Comparison of ENCODE assay signal across 8 cellular contexts in the genomic region with DNA sequence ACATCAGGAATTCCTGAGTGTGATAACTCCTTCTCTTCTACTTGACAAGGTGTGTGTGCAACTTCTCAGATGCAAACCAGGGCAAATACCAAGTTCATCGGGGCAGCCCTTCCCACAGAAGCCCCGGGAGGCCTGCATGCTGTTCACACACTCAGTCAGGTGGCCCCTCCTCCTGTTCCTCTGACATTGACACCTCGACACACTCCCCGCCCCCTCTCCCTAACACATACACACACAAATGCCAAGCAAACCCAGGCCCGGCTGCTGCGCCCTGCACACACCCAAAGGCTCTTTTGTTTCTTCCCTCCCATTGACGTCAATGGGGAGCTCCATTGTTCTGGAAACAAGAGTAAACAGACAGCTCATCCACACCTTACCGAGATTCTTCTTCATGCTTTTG. TPM values are rescaled to one million over a fixed set of nuclear protein-coding genes. Genes with fewer than 3 reads are reported as not detected.
DNase-seq lines count a peak whose midpoint lies in the region; ATAC-seq, FAIRE-seq and TF ChIP-seq lines count a peak whose summit lies in the region.

No MANE protein-coding gene starts in this region.

- TF ChIP-seq CTCF in HepG2 (CRISPR knock-in tag; IDR thresholded peaks at IDR 0.05), result no peak; the same call in 1 of the 2 replicates

- peaks cover 4% of the 10 kb centered on the region; the same call in 1 of the 2 replicates for H4K20me1 ChIP-seq in HepG2 (ENCODE audit: insufficient read depth, low read length)

- 3% methylated on average over 8 of the region's 8 CpGs for WGBS in HepG2 (ENCODE audit: low lambda C conversion rate)

- H3K4me3 ChIP-seq in HepG2 (replicated peaks in 1 of 3; ENCODE audit: insufficient read depth in 1 of 3, low read depth in 2 of 3, low read length in 3 of 3), result peak overlapping the region in 2 of 3 experiments; percentile 65 to 99; a peak in 3 of 6 replicates

- H3K27me3 ChIP-seq in HepG2 (ENCODE audit: control insufficient read depth in 1 of 2, insufficient read depth in 2 of 2, low read length in 2 of 2), result no peaks in the 10 kb centered on the region; a peak in 1 of 5 replicates

- in situ Hi-C loops in HepG2 (cut with HindIII; ENCODE audit: extremely low pct_ligation_motif_present, low pct_unique_long_range_greater_than_20kb), result no loop called here

- intact Hi-C loops in HepG2 (cut with micrococcal nuclease; ENCODE audit: unreplicated experiment), result no loop called here

- no peaks in the 10 kb centered on the region for H3K36me3 Mint-ChIP-seq in activated naive CD8-positive, alpha-beta T cell treated with anti-CD3 and anti-CD28 coated beads, Interleukin-2, amount 50 U/mL, for 24 hours (ENCODE audit: low read depth)

- H3K27me3 Mint-ChIP-seq in activated naive CD8-positive, alpha-beta T cell treated with anti-CD3 and anti-CD28 coated beads, Interleukin-2, amount 50 U/mL, for 24 hours, result peaks cover 1% of the 10 kb centered on the region

- no peak for ATAC-seq in activated naive CD8-positive, alpha-beta T cell treated with anti-CD3 and anti-CD28 coated beads, Interleukin-2, amount 50 U/mL, for 24 hours
- peak; percentile 2; the same call in 1 of the 3 replicates for ATAC-seq in HepG2
- ATAC-seq in GM18511 (IDR thresholded peaks at IDR 0.05; ENCODE audit: unreplicated experiment), result no peak

- H3K27ac Mint-ChIP-seq in activated naive CD8-positive, alpha-beta T cell treated with anti-CD3 and anti-CD28 coated beads, Interleukin-2, amount 50 U/mL, for 24 hours, result peak overlapping the region; percentile 97

- TF ChIP-seq RAD21 in HepG2 (CRISPR knock-in tag; IDR thresholded peaks at IDR 0.05), result no peak

- H3K27ac ChIP-seq in HepG2 (ENCODE audit: extremely low read length, insufficient read depth, low read length) (peak overlapping the region; percentile 99), temporal lobe (ENCODE audit: low read depth, low read length) (peak overlapping the region; percentile 89)

- TF ChIP-seq EP300 in HepG2 (IDR thresholded peaks at IDR 0.05; ENCODE audit: low read depth in 2 of 2, low read length in 2 of 2) (no peak), HepG2 (CRISPR knock-in tag; IDR thresholded peaks at IDR 0.05; ENCODE audit: borderline replicate concordance) (no peak)

- H2AFZ ChIP-seq in HepG2 (ENCODE audit: low read length), result no peak overlapping the region

- H3K4me1 ChIP-seq in ES-I3 (ENCODE audit: insufficient read depth, low read length) (peaks cover 34% of the 10 kb centered on the region), HepG2 (ENCODE audit: insufficient read depth, low read length) (peaks cover 63% of the 10 kb centered on the region)

- POLR2A ChIA-PET in HepG2 (lab: Yijun Ruan, JAX) (interaction anchor here (1.0 to 7.3 kb wide), 5 partner anchors 10 to 51 kb away, joined by 4 to 44 read pairs (median 13); partner anchors contain the start of genes HES6 and TRAF3IP1), HEK293T (lab: Yijun Ruan, JAX) (no interaction called here)

- peaks cover 31% of the 10 kb centered on the region for H3K4me1 Mint-ChIP-seq in activated naive CD8-positive, alpha-beta T cell treated with anti-CD3 and anti-CD28 coated beads, Interleukin-2, amount 50 U/mL, for 24 hours

- no peak for TF ChIP-seq POLR2A in HepG2 (IDR thresholded peaks at IDR 0.05; ENCODE audit: insufficient read depth in 1 of 2, low read depth in 2 of 2, low read length in 2 of 2)

- H3K9me3 ChIP-seq in ES-I3 (ENCODE audit: control insufficient read depth, insufficient read depth, low read length), result no peaks in the 10 kb centered on the region
- no peaks in the 10 kb centered on the region for H3K9me3 ChIP-seq in HepG2 (ENCODE audit: low read length)

- H3K9me3 Mint-ChIP-seq in activated naive CD8-positive, alpha-beta T cell treated with anti-CD3 and anti-CD28 coated beads, Interleukin-2, amount 50 U/mL, for 24 hours, result no peaks in the 10 kb centered on the region

- H3K9ac ChIP-seq in ES-I3 (ENCODE audit: low read depth, low read length) (peak overlapping the region; percentile 57; the same call in 1 of the 2 replicates), HepG2 (ENCODE audit: insufficient read depth, low read depth, low read length) (peak overlapping the region; percentile 99)

- peak overlapping the region; percentile 95 for H3K4me2 ChIP-seq in HepG2 (ENCODE audit: low read depth, low read length)

- H3K36me3 ChIP-seq in ES-I3 (ENCODE audit: insufficient read depth, low read length) (no peaks in the 10 kb centered on the region), HepG2 (replicated peaks in 1 of 2; ENCODE audit: control insufficient read depth in 1 of 2, insufficient read depth in 2 of 2, low read length in 2 of 2) (no peaks in the 10 kb centered on the region)

- peak overlapping the region; percentile 90 for H3K4me3 Mint-ChIP-seq in activated naive CD8-positive, alpha-beta T cell treated with anti-CD3 and anti-CD28 coated beads, Interleukin-2, amount 50 U/mL, for 24 hours

- peak; percentile 37 for DNase-seq in NCI-H2227 treated with DMSO at 0.1 percent for 48 hours (lab: John Stamatoyannopoulos, UW)
- peak; percentile 45 for DNase-seq in activated naive CD8-positive, alpha-beta T cell treated with anti-CD3 and anti-CD28 coated beads, Interleukin-2, amount 50 U/mL, for 24 hours
- DNase-seq in HepG2 (ENCODE audit: low spot score), result peak; percentile 83
- DNase-seq in HEK293T (ENCODE audit: extremely low spot score), result no peak
- DNase-seq in DMS114 treated with DMSO at 0.1 percent for 48 hours (lab: John Stamatoyannopoulos, UW; ENCODE audit: unreplicated experiment), result no peak

- peaks cover 31% of the 10 kb centered on the region for H3K79me2 ChIP-seq in HepG2 (ENCODE audit: insufficient read depth, low read length)

- FAIRE-seq in HepG2 (lab: Jason Lieb, UNC), result no peak

- no TSS peak for BruUV-seq in HepG2 (replicated peaks; lab: Mats Ljungman, UMichigan)

- CTCF ChIA-PET in HepG2 (lab: Yijun Ruan, JAX; ENCODE audit: low intra/inter-chr PET ratio, low total read pairs), result no interaction called here
- CTCF ChIA-PET in HEK293T (lab: Yijun Ruan, JAX), result interaction anchor here (1.3 kb wide), 1 partner anchor 10 kb away, joined by 4 read pairs; no protein-coding TSS in a partner anchor

RNA-seq across cellular contexts. Expression of gene PER2, which starts 1.7 kb away (rescaled TPM):
- 6.8 and 9.4 TPM in 2 replicates for total RNA-seq in HepG2 (2016; rRNA removed; fragmentation: Illumina TruSeq; extraction: Trizol)
- total RNA-seq in HepG2 (2016; cell fraction: cytosol; rRNA removed; fragmentation: Illumina TruSeq; extraction: Trizol; ENCODE audit: low read depth), result 21.5 and 22.6 TPM in 2 replicates
- 5.4 and 8.6 TPM in 2 replicates for total RNA-seq in HepG2 (2016; cell fraction: insoluble cytoplasmic fraction; rRNA removed; fragmentation: Illumina TruSeq; extraction: Trizol)
- 9.6 TPM in 2 replicates for total RNA-seq in HepG2 (2016; cell fraction: membrane; rRNA removed; fragmentation: Illumina TruSeq; extraction: Trizol)
- total RNA-seq in HepG2 (2016; cell fraction: nucleus; rRNA removed; fragmentation: Illumina TruSeq; extraction: Trizol), result 9.6 and 11.5 TPM in 2 replicates
- 5.1 TPM in 2 replicates for polyA plus RNA-seq in HepG2 (2011; rRNA removed)
- 2.3 and 2.9 TPM in 2 replicates for polyA plus RNA-seq in HepG2 (2011; cell fraction: cytosol; rRNA removed)
- 12.7 and 15.5 TPM in 2 replicates for polyA plus RNA-seq in HepG2 (2011; cell fraction: nucleus; rRNA removed)
- polyA plus RNA-seq in HepG2 (2012), result 7.2 and 7.6 TPM in 2 replicates
- polyA plus RNA-seq in HepG2 (2016; cell fraction: cytosol; fragmentation: Illumina TruSeq; extraction: Trizol; ENCODE audit: low read depth), result 0.31 and 0.44 TPM in 2 replicates
- 5.0 and 6.1 TPM in 2 replicates for polyA plus RNA-seq in HepG2 (2016; cell fraction: insoluble cytoplasmic fraction; fragmentation: Illumina TruSeq; extraction: Trizol; ENCODE audit: low read depth)
- 1.3 and 1.5 TPM in 2 replicates for polyA plus RNA-seq in HepG2 (2016; cell fraction: membrane; fragmentation: Illumina TruSeq; extraction: Trizol; ENCODE audit: low read depth)
- 18.1 and 18.4 TPM in 2 replicates for polyA plus RNA-seq in HepG2 (2016; cell fraction: nucleus; fragmentation: Illumina TruSeq; extraction: Trizol; ENCODE audit: insufficient read depth, low read depth)
- 8.0 and 20.0 TPM in 2 replicates for polyA minus RNA-seq in HepG2 (2011; rRNA and poly(A)+ RNA removed; ENCODE audit: low replicate concordance)
- 6.6 and 9.5 TPM in 2 replicates for polyA minus RNA-seq in HepG2 (2011; cell fraction: cytosol; rRNA and poly(A)+ RNA removed)
- 40.7 and 48.7 TPM in 2 replicates for polyA minus RNA-seq in HepG2 (2011; cell fraction: nucleus; rRNA and poly(A)+ RNA removed)
- total RNA-seq in temporal lobe, result 5.9 TPM

RNA-seq across cellular contexts. Expression of gene TRAF3IP1, which starts 30.2 kb away (rescaled TPM):
- total RNA-seq in HepG2 (2016; rRNA removed; fragmentation: Illumina TruSeq; extraction: Trizol), result 12.9 TPM in 2 replicates
- 11.5 and 11.7 TPM in 2 replicates for total RNA-seq in HepG2 (2016; cell fraction: cytosol; rRNA removed; fragmentation: Illumina TruSeq; extraction: Trizol; ENCODE audit: low read depth)
- 12.5 and 15.2 TPM in 2 replicates for total RNA-seq in HepG2 (2016; cell fraction: insoluble cytoplasmic fraction; rRNA removed; fragmentation: Illumina TruSeq; extraction: Trizol)
- 8.5 and 9.1 TPM in 2 replicates for total RNA-seq in HepG2 (2016; cell fraction: membrane; rRNA removed; fragmentation: Illumina TruSeq; extraction: Trizol)
- total RNA-seq in HepG2 (2016; cell fraction: nucleus; rRNA removed; fragmentation: Illumina TruSeq; extraction: Trizol), result 6.5 and 10.2 TPM in 2 replicates
- 4.1 and 5.0 TPM in 2 replicates for polyA plus RNA-seq in HepG2 (2011; rRNA removed)
- 2.7 and 3.7 TPM in 2 replicates for polyA plus RNA-seq in HepG2 (2011; cell fraction: cytosol; rRNA removed)
- polyA plus RNA-seq in HepG2 (2011; cell fraction: nucleus; rRNA removed), result 4.1 and 4.3 TPM in 2 replicates
- polyA plus RNA-seq in HepG2 (2012), result 7.5 and 8.6 TPM in 2 replicates
- polyA plus RNA-seq in HepG2 (2016; cell fraction: cytosol; fragmentation: Illumina TruSeq; extraction: Trizol; ENCODE audit: low read depth), result 1.2 and 1.5 TPM in 2 replicates
- 16.1 and 18.0 TPM in 2 replicates for polyA plus RNA-seq in HepG2 (2016; cell fraction: insoluble cytoplasmic fraction; fragmentation: Illumina TruSeq; extraction: Trizol; ENCODE audit: low read depth)
- polyA plus RNA-seq in HepG2 (2016; cell fraction: membrane; fragmentation: Illumina TruSeq; extraction: Trizol; ENCODE audit: low read depth), result 4.0 and 4.6 TPM in 2 replicates
- 17.1 and 17.8 TPM in 2 replicates for polyA plus RNA-seq in HepG2 (2016; cell fraction: nucleus; fragmentation: Illumina TruSeq; extraction: Trizol; ENCODE audit: insufficient read depth, low read depth)
- polyA minus RNA-seq in HepG2 (2011; rRNA and poly(A)+ RNA removed; ENCODE audit: low replicate concordance), result 3.0 and 4.5 TPM in 2 replicates
- 2.3 and 3.6 TPM in 2 replicates for polyA minus RNA-seq in HepG2 (2011; cell fraction: cytosol; rRNA and poly(A)+ RNA removed)
- 2.7 and 3.7 TPM in 2 replicates for polyA minus RNA-seq in HepG2 (2011; cell fraction: nucleus; rRNA and poly(A)+ RNA removed)
- 8.1 TPM for total RNA-seq in temporal lobe

RNA-seq across cellular contexts. Expression of gene HES6, which starts 50.2 kb away (rescaled TPM):
- total RNA-seq in HepG2 (2016; rRNA removed; fragmentation: Illumina TruSeq; extraction: Trizol) (59.0 and 82.8 TPM in 2 replicates), temporal lobe (87.8 TPM)
- total RNA-seq in HepG2 (2016; cell fraction: cytosol; rRNA removed; fragmentation: Illumina TruSeq; extraction: Trizol; ENCODE audit: low read depth), result 147 and 163 TPM in 2 replicates
- 53.8 and 85.2 TPM in 2 replicates for total RNA-seq in HepG2 (2016; cell fraction: insoluble cytoplasmic fraction; rRNA removed; fragmentation: Illumina TruSeq; extraction: Trizol)
- total RNA-seq in HepG2 (2016; cell fraction: membrane; rRNA removed; fragmentation: Illumina TruSeq; extraction: Trizol), result 185 and 209 TPM in 2 replicates
- total RNA-seq in HepG2 (2016; cell fraction: nucleus; rRNA removed; fragmentation: Illumina TruSeq; extraction: Trizol), result 38.9 and 45.1 TPM in 2 replicates
- polyA plus RNA-seq in HepG2 (2011; rRNA removed), result 19.5 and 25.3 TPM in 2 replicates
- polyA plus RNA-seq in HepG2 (2011; cell fraction: cytosol; rRNA removed), result 16.3 and 30.2 TPM in 2 replicates
- polyA plus RNA-seq in HepG2 (2011; cell fraction: nucleus; rRNA removed), result 53.7 and 55.3 TPM in 2 replicates
- 15.6 and 22.1 TPM in 2 replicates for polyA plus RNA-seq in HepG2 (2012)
- polyA plus RNA-seq in HepG2 (2016; cell fraction: cytosol; fragmentation: Illumina TruSeq; extraction: Trizol; ENCODE audit: low read depth), result 142 and 160 TPM in 2 replicates
- polyA plus RNA-seq in HepG2 (2016; cell fraction: insoluble cytoplasmic fraction; fragmentation: Illumina TruSeq; extraction: Trizol; ENCODE audit: low read depth), result 56.0 and 58.7 TPM in 2 replicates
- polyA plus RNA-seq in HepG2 (2016; cell fraction: membrane; fragmentation: Illumina TruSeq; extraction: Trizol; ENCODE audit: low read depth), result 144 and 147 TPM in 2 replicates
- polyA plus RNA-seq in HepG2 (2016; cell fraction: nucleus; fragmentation: Illumina TruSeq; extraction: Trizol; ENCODE audit: insufficient read depth, low read depth), result 73.3 and 84.5 TPM in 2 replicates
- polyA minus RNA-seq in HepG2 (2011; rRNA and poly(A)+ RNA removed; ENCODE audit: low replicate concordance), result 0.30 and 12.1 TPM in 2 replicates
- 10.4 and 11.7 TPM in 2 replicates for polyA minus RNA-seq in HepG2 (2011; cell fraction: cytosol; rRNA and poly(A)+ RNA removed)
- polyA minus RNA-seq in HepG2 (2011; cell fraction: nucleus; rRNA and poly(A)+ RNA removed), result 3.1 and 4.4 TPM in 2 replicates

Comparison
In these comparisons a context has a peak if more than half of its experiments do, and no peak if none do; other contexts are left out.
1. DNase-seq: peak in NCI-H2227 treated with DMSO at 0.1 percent for 48 hours (single experiment), activated naive CD8-positive, alpha-beta T cell treated with anti-CD3 and anti-CD28 coated beads, Interleukin-2, amount 50 U/mL, for 24 hours (single experiment) and HepG2 (single experiment); none in HEK293T (single experiment) and DMS114 treated with DMSO at 0.1 percent for 48 hours (single experiment).